In the genomic region with DNA sequence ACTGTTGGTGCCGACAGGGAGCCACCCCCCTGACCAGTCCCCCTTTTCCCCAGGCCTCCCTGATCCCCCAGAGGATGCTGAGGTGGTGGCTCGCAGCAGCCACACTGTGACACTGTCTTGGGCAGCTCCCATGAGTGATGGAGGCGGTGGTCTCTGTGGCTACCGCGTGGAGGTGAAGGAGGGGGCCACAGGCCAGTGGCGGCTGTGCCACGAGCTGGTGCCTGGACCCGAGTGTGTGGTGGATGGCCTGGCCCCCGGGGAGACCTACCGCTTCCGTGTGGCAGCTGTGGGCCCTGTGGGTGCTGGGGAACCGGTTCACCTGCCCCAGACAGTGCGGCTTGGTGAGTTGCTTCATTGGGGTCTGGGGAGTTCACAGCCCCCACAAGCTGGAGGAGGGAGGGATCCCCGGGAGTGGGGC, we compare ENCODE assay signal across 13 cellular contexts.
"Had no signal": no experiment of that assay in that cellular context is flagged by ENCODE, and none has a peak within 500 bp of the region (broad histone marks: within the 10 kb centered on the region; RNA-seq: fewer than 3 reads in every experiment).

No MANE protein-coding gene starts in this region.

- H3K27me3 Mint-ChIP-seq: activated naive CD8-positive, alpha-beta T cell; T-cell had no signal

- H3K9me3 ChIP-seq: gastrocnemius medialis had no signal

- H3K27me3 ChIP-seq: brain microvascular endothelial cell, gastrocnemius medialis, heart right ventricle, left lung, tibial artery had no signal

- H3K36me3 ChIP-seq: brain microvascular endothelial cell had no signal

- ATAC-seq: gastrocnemius medialis, left lung, T-cell had no signal

- H3K36me3 Mint-ChIP-seq: stimulated activated effector memory CD8-positive, alpha-beta T cell treated with anti-CD3 and anti-CD28 coated beads, Interleukin-12 subunit alpha, Interleukin-12 subunit beta, amount 100 ng/mL, for 72 hours had no signal

- H3K27ac Mint-ChIP-seq: activated naive CD8-positive, alpha-beta T cell; nephron progenitor cell; stimulated activated effector memory CD8-positive, alpha-beta T cell treated with anti-CD3 and anti-CD28 coated beads, Interleukin-12 subunit alpha, Interleukin-12 subunit beta, amount 100 ng/mL, for 72 hours; T-cell had no signal

- H3K9me3 Mint-ChIP-seq: nephron progenitor cell; stimulated activated effector memory CD8-positive, alpha-beta T cell treated with anti-CD3 and anti-CD28 coated beads, Interleukin-12 subunit alpha, Interleukin-12 subunit beta, amount 100 ng/mL, for 72 hours had no signal

- H3K4me3 ChIP-seq: gastrocnemius medialis, heart right ventricle, left lung, SK-N-MC, tibial artery had no signal

- H3K4me3 Mint-ChIP-seq: activated naive CD8-positive, alpha-beta T cell; nephron progenitor cell; stimulated activated effector memory CD8-positive, alpha-beta T cell treated with anti-CD3 and anti-CD28 coated beads, Interleukin-12 subunit alpha, Interleukin-12 subunit beta, amount 100 ng/mL, for 72 hours; T-cell had no signal

- H3K4me1 Mint-ChIP-seq: nephron progenitor cell; stimulated activated effector memory CD8-positive, alpha-beta T cell treated with anti-CD3 and anti-CD28 coated beads, Interleukin-12 subunit alpha, Interleukin-12 subunit beta, amount 100 ng/mL, for 72 hours; T-cell had no signal

- H3K27ac ChIP-seq: brain microvascular endothelial cell, heart right ventricle, left lung, SK-N-MC, tibial artery, VCaP had no signal

- H3K4me1 ChIP-seq: left lung, tibial artery had no signal

- DNase-seq: brain microvascular endothelial cell, dermis blood vessel endothelial cell, gastrocnemius medialis, mesendoderm, nephron progenitor cell, tibial artery had no signal
